ENCODE assay signal across 14 cellular contexts in genomic region chr7:16398211-16399017, GRCh38.
"Had no signal": no experiment of that assay in that cellular context is flagged by ENCODE, and none has a peak within 500 bp of the region (broad histone marks: within the 10 kb centered on the region; RNA-seq: fewer than 3 reads in every experiment).

No MANE protein-coding gene starts in this region.

- H3K4me3 ChIP-seq: colonic mucosa, sigmoid colon, upper lobe of right lung had no signal

- H3K27me3 Mint-ChIP-seq: activated CD4-positive, alpha-beta memory T cell treated with anti-CD3 and anti-CD28 coated beads for 36 hours had no signal

- H3K36me3 ChIP-seq: colonic mucosa, sigmoid colon, upper lobe of right lung had no signal

- H3K4me3 Mint-ChIP-seq: activated CD4-positive, alpha-beta memory T cell treated with anti-CD3 and anti-CD28 coated beads for 36 hours; natural killer cell had no signal

- H3K4me1 ChIP-seq: colonic mucosa, sigmoid colon, upper lobe of right lung had no signal

- ATAC-seq: left cardiac atrium, upper lobe of right lung had no signal

- H3K27ac ChIP-seq: colonic mucosa, epithelial cell of prostate, sigmoid colon, upper lobe of right lung had no signal

- DNase-seq: activated CD4-positive, alpha-beta memory T cell treated with anti-CD3 and anti-CD28 coated beads for 36 hours; activated CD4-positive, alpha-beta T cell treated with anti-CD3 and anti-CD28 coated beads for 1 hour; activated gamma-delta T cell treated with Interleukin-2 at 50 U/mL for 16 hours; activated T-cell treated with anti-CD3 and anti-CD28 coated beads, Interleukin-2, amount 50 U/mL, for 48 hours; caudate nucleus; colonic mucosa; hypothalamus; left cardiac atrium; sigmoid colon; stimulated activated CD4-positive, alpha-beta T cell treated with anti-CD3 and anti-CD28 coated beads, Interleukin-12 subunit alpha, Interleukin-12 subunit beta, amount 100 ng/mL, for 4 hours; stimulated activated naive CD4-positive, alpha-beta T cell treated with Interleukin-2 at 50 U/mL for 16 hours; upper lobe of right lung had no signal

- H3K27ac Mint-ChIP-seq: activated CD4-positive, alpha-beta memory T cell treated with anti-CD3 and anti-CD28 coated beads for 36 hours had no signal

- H3K27me3 ChIP-seq: colonic mucosa, sigmoid colon, upper lobe of right lung had no signal

- H3K9me3 ChIP-seq: colonic mucosa had no signal
